In the genomic region with DNA sequence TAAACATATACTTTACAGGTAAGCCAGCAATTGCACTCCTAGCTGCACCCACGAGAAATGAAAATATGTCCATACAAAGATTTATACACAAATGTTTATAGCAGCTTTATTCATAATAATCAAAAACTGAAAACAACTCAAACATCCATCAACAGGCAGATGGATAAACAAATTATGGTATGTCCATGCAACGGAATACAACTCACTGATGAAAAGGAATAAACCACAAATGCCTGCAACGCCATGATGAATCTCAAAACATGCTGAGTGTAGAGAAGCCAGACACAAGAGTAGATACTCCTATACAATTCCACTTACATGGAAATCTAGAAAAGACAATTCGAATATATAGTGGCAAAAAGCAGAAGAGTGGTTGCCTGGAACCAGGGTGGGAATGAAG, we compare ENCODE assay signal across 36 cellular contexts.
"Had no signal": no experiment of that assay in that cellular context is flagged by ENCODE, and none has a peak within 500 bp of the region (broad histone marks: within the 10 kb centered on the region; RNA-seq: fewer than 3 reads in every experiment).

No MANE protein-coding gene starts in this region.

- ATAC-seq: activated CD8-positive, alpha-beta T cell treated with anti-CD3 and anti-CD28 coated beads for 36 hours; activated naive CD4-positive, alpha-beta T cell treated with anti-CD3 and anti-CD28 coated beads, Interleukin-2, amount 50 U/mL, for 72 hours; activated T-cell treated with anti-CD3 and anti-CD28 coated beads, Interleukin-2, amount 50 U/mL, for 4 hours; activated T-cell treated with anti-CD3 and anti-CD28 coated beads, Interleukin-2, amount 50 U/mL, for 72 hours; activated T-helper 17 cell treated with anti-CD3 and anti-CD28 coated beads, Interleukin-2, amount 50 U/mL, for 72 hours; body of pancreas had no signal

- H3K9me3 ChIP-seq: adrenal gland, body of pancreas, breast epithelium had no signal

- H3K27ac ChIP-seq: adrenal gland, body of pancreas, brain microvascular endothelial cell, breast epithelium, VCaP had no signal

- DNase-seq: activated B cell treated with CpG ODN at 0.5 μM for 24 hours; activated CD4-positive, alpha-beta memory T cell treated with anti-CD3 and anti-CD28 coated beads for 36 hours; activated CD4-positive, alpha-beta T cell treated with anti-CD3 and anti-CD28 coated beads for 4 hours; activated CD4-positive, alpha-beta T cell treated with anti-CD3 and anti-CD28 coated beads, Interleukin-2, amount 10 ng/mL, durations not matched to agents 24 days and 14 days; activated CD4-positive, alpha-beta T cell treated with anti-CD3 and anti-CD28 coated beads, Interleukin-2, amount 50 U/mL, for 1 hour; activated CD4-positive, alpha-beta T cell treated with anti-CD3 and anti-CD28 coated beads, Interleukin-2, amount 50 U/mL, for 4 hours; activated CD4-positive, CD25-positive, alpha-beta regulatory T cell treated with anti-CD3 and anti-CD28 coated beads, Interleukin-2, amount 50 U/mL, for 72 hours; activated CD8-positive, alpha-beta memory T cell treated with anti-CD3 and anti-CD28 coated beads, Interleukin-2, amount 50 U/mL, for 4 hours; activated CD8-positive, alpha-beta T cell treated with anti-CD3 and anti-CD28 coated beads for 36 hours; activated effector memory CD4-positive, alpha-beta T cell treated with anti-CD3 and anti-CD28 coated beads, Interleukin-2, amount 50 U/mL, for 16 hours; activated gamma-delta T cell treated with Interleukin-2 at 50 U/mL for 16 hours; activated naive CD4-positive, alpha-beta T cell; activated naive CD4-positive, alpha-beta T cell treated with anti-CD3 and anti-CD28 coated beads for 36 hours; activated naive CD4-positive, alpha-beta T cell treated with anti-CD3 and anti-CD28 coated beads, Interleukin-2, amount 50 U/mL, for 16 hours; activated naive CD8-positive, alpha-beta T cell treated with anti-CD3 and anti-CD28 coated beads for 36 hours; activated T-cell treated with anti-CD3 and anti-CD28 coated beads for 4 hours; activated T-cell treated with anti-CD3 and anti-CD28 coated beads, Interleukin-2, amount 50 U/mL, for 1 hour; activated T-cell treated with anti-CD3 and anti-CD28 coated beads, Interleukin-2, amount 50 U/mL, for 4 hours; activated T-cell treated with anti-CD3 and anti-CD28 coated beads, Interleukin-2, amount 50 U/mL, for 72 hours; amniotic stem cell; aorta; body of pancreas; brain microvascular endothelial cell; central memory CD4-positive, alpha-beta T cell; T-helper 2 cell; T-helper 9 cell had no signal

- H3K36me3 Mint-ChIP-seq: activated naive CD4-positive, alpha-beta T cell treated with anti-CD3 and anti-CD28 coated beads, Interleukin-2, amount 50 U/mL, for 72 hours; activated naive CD8-positive, alpha-beta T cell treated with anti-CD3 and anti-CD28 coated beads for 36 hours had no signal

- H3K27me3 ChIP-seq: adrenal gland, body of pancreas, brain microvascular endothelial cell, breast epithelium had no signal

- H3K4me3 Mint-ChIP-seq: activated B cell treated with CpG ODN at 0.5 μM for 24 hours; activated CD4-positive, alpha-beta memory T cell treated with anti-CD3 and anti-CD28 coated beads for 36 hours; activated CD4-positive, alpha-beta T cell treated with anti-CD3 and anti-CD28 coated beads, Interleukin-2, amount 10 ng/mL, durations not matched to agents 24 days and 14 days; activated CD8-positive, alpha-beta T cell treated with anti-CD3 and anti-CD28 coated beads for 36 hours; activated naive CD4-positive, alpha-beta T cell treated with anti-CD3 and anti-CD28 coated beads for 36 hours; activated naive CD8-positive, alpha-beta T cell treated with anti-CD3 and anti-CD28 coated beads for 36 hours; activated T-cell treated with anti-CD3 and anti-CD28 coated beads, Interleukin-2, amount 50 U/mL, for 4 hours; activated T-cell treated with anti-CD3 and anti-CD28 coated beads, Interleukin-2, amount 50 U/mL, for 72 hours; activated T-helper 1 cell treated with anti-CD3 and anti-CD28 coated beads, Interleukin-12 subunit alpha, Interleukin-12 subunit beta, Interleukin-2, Interleukin-4 antibody, amounts not matched to agents 30 ng/mL and 10 ng/mL and 1 ng/mL, durations not matched to agents 14 hours and 24 hours and 36 hours; activated T-helper 17 cell treated with anti-CD3 and anti-CD28 coated beads, Interleukin-2, amount 50 U/mL, for 72 hours; T-helper 1 cell treated with Interleukin-12 subunit alpha and Interleukin-12 subunit beta and Interleukin-4 antibody, amounts not matched to agents 30 μg/mL and 1 μg/mL, for 36 hours; T-helper 2 cell treated with Interferon-gamma antibody and Interleukin-4, amounts not matched to agents 5 μg/mL and 100 μg/mL, for 36 hours had no signal

- H3K9me3 Mint-ChIP-seq: activated CD4-positive, alpha-beta memory T cell treated with anti-CD3 and anti-CD28 coated beads for 36 hours; activated CD4-positive, alpha-beta T cell treated with anti-CD3 and anti-CD28 coated beads, Interleukin-2, amount 10 ng/mL, durations not matched to agents 24 days and 14 days; activated CD8-positive, alpha-beta T cell treated with anti-CD3 and anti-CD28 coated beads for 36 hours; activated naive CD4-positive, alpha-beta T cell treated with anti-CD3 and anti-CD28 coated beads for 36 hours; activated naive CD4-positive, alpha-beta T cell treated with anti-CD3 and anti-CD28 coated beads, Interleukin-2, amount 50 U/mL, for 72 hours; activated naive CD8-positive, alpha-beta T cell treated with anti-CD3 and anti-CD28 coated beads for 36 hours; activated T-cell treated with anti-CD3 and anti-CD28 coated beads, Interleukin-2, amount 50 U/mL, for 72 hours; activated T-helper 1 cell treated with anti-CD3 and anti-CD28 coated beads, Interleukin-12 subunit alpha, Interleukin-12 subunit beta, Interleukin-2, Interleukin-4 antibody, amounts not matched to agents 30 ng/mL and 10 ng/mL and 1 ng/mL, durations not matched to agents 14 hours and 24 hours and 36 hours; activated T-helper 17 cell treated with anti-CD3 and anti-CD28 coated beads, Interleukin-2, amount 50 U/mL, for 72 hours; T-helper 1 cell treated with Interleukin-12 subunit alpha and Interleukin-12 subunit beta and Interleukin-4 antibody, amounts not matched to agents 30 μg/mL and 1 μg/mL, for 36 hours; T-helper 2 cell treated with Interferon-gamma antibody and Interleukin-4, amounts not matched to agents 5 μg/mL and 100 μg/mL, for 36 hours had no signal

- H3K4me1 Mint-ChIP-seq: activated naive CD8-positive, alpha-beta T cell treated with anti-CD3 and anti-CD28 coated beads for 36 hours; activated T-helper 17 cell treated with anti-CD3 and anti-CD28 coated beads, Interleukin-2, amount 50 U/mL, for 72 hours had no signal

- H3K36me3 ChIP-seq: breast epithelium had no signal

- H3K4me1 ChIP-seq: adrenal gland, body of pancreas, breast epithelium had no signal

- H3K27ac Mint-ChIP-seq: activated B cell treated with CpG ODN at 0.5 μM for 24 hours; activated CD4-positive, alpha-beta memory T cell treated with anti-CD3 and anti-CD28 coated beads for 36 hours; activated CD4-positive, alpha-beta T cell treated with anti-CD3 and anti-CD28 coated beads, Interleukin-2, amount 10 ng/mL, durations not matched to agents 24 days and 14 days; activated CD8-positive, alpha-beta T cell treated with anti-CD3 and anti-CD28 coated beads for 36 hours; activated naive CD4-positive, alpha-beta T cell treated with anti-CD3 and anti-CD28 coated beads for 36 hours; activated naive CD4-positive, alpha-beta T cell treated with anti-CD3 and anti-CD28 coated beads, Interleukin-2, amount 50 U/mL, for 72 hours; activated naive CD8-positive, alpha-beta T cell treated with anti-CD3 and anti-CD28 coated beads for 36 hours; activated T-cell treated with anti-CD3 and anti-CD28 coated beads, Interleukin-2, amount 50 U/mL, for 72 hours; activated T-helper 1 cell treated with anti-CD3 and anti-CD28 coated beads, Interleukin-12 subunit alpha, Interleukin-12 subunit beta, Interleukin-2, Interleukin-4 antibody, amounts not matched to agents 30 ng/mL and 10 ng/mL and 1 ng/mL, durations not matched to agents 14 hours and 24 hours and 36 hours; activated T-helper 17 cell treated with anti-CD3 and anti-CD28 coated beads, Interleukin-2, amount 50 U/mL, for 72 hours; T-helper 1 cell treated with Interleukin-12 subunit alpha and Interleukin-12 subunit beta and Interleukin-4 antibody, amounts not matched to agents 30 μg/mL and 1 μg/mL, for 36 hours; T-helper 2 cell treated with Interferon-gamma antibody and Interleukin-4, amounts not matched to agents 5 μg/mL and 100 μg/mL, for 36 hours had no signal

- H3K4me3 ChIP-seq: adrenal gland, body of pancreas, breast epithelium had no signal

- H3K27me3 Mint-ChIP-seq: activated CD4-positive, alpha-beta memory T cell treated with anti-CD3 and anti-CD28 coated beads for 36 hours; activated CD8-positive, alpha-beta T cell treated with anti-CD3 and anti-CD28 coated beads for 36 hours; activated naive CD8-positive, alpha-beta T cell treated with anti-CD3 and anti-CD28 coated beads for 36 hours; activated T-helper 17 cell treated with anti-CD3 and anti-CD28 coated beads, Interleukin-2, amount 50 U/mL, for 72 hours had no signal

- FAIRE-seq: astrocyte, TTC549 had no signal
